19 cellular contexts compared by ENCODE assay signal in the genomic region with DNA sequence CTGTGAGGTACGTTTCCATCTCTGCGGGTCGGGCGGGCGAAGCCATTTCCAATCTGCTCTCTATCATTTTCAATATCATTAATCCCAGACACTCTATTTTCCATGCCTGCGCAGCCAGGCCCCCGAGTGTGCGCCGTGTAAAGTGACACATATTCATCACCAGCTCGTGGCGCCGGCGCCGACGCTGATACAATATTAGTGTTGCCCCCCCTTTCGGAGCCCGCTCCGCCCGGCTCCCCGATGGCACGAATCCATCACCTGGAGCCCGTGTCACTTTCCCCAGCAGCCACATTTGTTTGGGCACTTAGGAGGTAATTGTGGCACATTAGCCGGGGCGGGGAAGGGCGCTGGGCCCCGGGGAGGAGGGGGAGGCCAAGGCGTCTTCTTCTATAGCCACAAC. TPM values are rescaled to one million over a fixed set of nuclear protein-coding genes. Genes with fewer than 3 reads are reported as not detected.
DNase-seq lines count a peak whose midpoint lies in the region; ATAC-seq and TF ChIP-seq lines count a peak whose summit lies in the region.
"Had no signal": no experiment of that assay in that cellular context is flagged by ENCODE, and none has a peak within 500 bp of the region (broad histone marks: within the 10 kb centered on the region; RNA-seq: fewer than 3 reads in every experiment).

No MANE protein-coding gene starts in this region.

- no peaks in the 10 kb centered on the region for H3K9me3 ChIP-seq in thyroid gland

- no peak for ATAC-seq in GM21576 (IDR thresholded peaks at IDR 0.05; ENCODE audit: unreplicated experiment)
- ATAC-seq: SK-N-SH treated with all-trans-retinoic acid at 6 μM for 48 hours had no signal

- peak; percentile 11 for DNase-seq in DMS153 (lab: John Stamatoyannopoulos, UW)
- peak in 2 of 3 experiments; percentile 84 to 95 for DNase-seq in NCI-H1417 (lab: John Stamatoyannopoulos, UW)
- DNase-seq in NCI-H2107 (lab: John Stamatoyannopoulos, UW) = peak; percentile 52
- DNase-seq in NCI-H748 (lab: John Stamatoyannopoulos, UW; ENCODE audit: unreplicated experiment) = peak; percentile 60
- DNase-seq in thyroid gland = no peak
- no peak for DNase-seq in central memory CD4-positive, alpha-beta T cell
- DNase-seq: DMS79, H9, HFFc6, KG1, NCI-H1092, NCI-H1930, NCI-H345, PC-9, RPMI8226 had no signal

- no peak overlapping the region for H3K27ac ChIP-seq in thyroid gland
- H3K27ac ChIP-seq: C4-2B, GM23248, PC-9 had no signal

- no peak for TF ChIP-seq CTCF in thyroid gland (IDR thresholded peaks at IDR 0.05)

- TF ChIP-seq POLR2A in thyroid gland (IDR thresholded peaks at IDR 0.05) = no peak

- no peaks in the 10 kb centered on the region for H3K36me3 ChIP-seq in thyroid gland

- no peak overlapping the region for H3K4me3 ChIP-seq in thyroid gland (replicated peaks in 1 of 3)
- H3K4me3 ChIP-seq: GM23248, PC-9 had no signal

- no peaks in the 10 kb centered on the region for H3K4me1 ChIP-seq in thyroid gland

- intact Hi-C loops in thyroid gland (cut with DNase I) = no loop called here

- 84 to 92% methylated on average over 27 of the region's 27 CpGs for WGBS in thyroid gland, 2 donors

- no peaks in the 10 kb centered on the region for H3K27me3 ChIP-seq in thyroid gland

RNA-seq across cellular contexts. Expression of a gene that starts 33.7 kb away (rescaled TPM):
- not detected for total RNA-seq in thyroid gland
- total RNA-seq: GM23248, HFFc6 had no signal

Comparison
In these comparisons a context has a peak if more than half of its experiments do, and no peak if none do; other contexts are left out.
1. DNase-seq: peak in DMS153 (single experiment), NCI-H1417 (2 of 3), NCI-H2107 (single experiment) and NCI-H748 (single experiment); none in thyroid gland (0 of 2) and central memory CD4-positive, alpha-beta T cell (single experiment).